21 cellular contexts compared by ENCODE assay signal in genomic region chr1:57982852-57983251, GRCh38.
DNase-seq lines count a peak whose midpoint lies in the region; ATAC-seq, FAIRE-seq and TF ChIP-seq lines count a peak whose summit lies in the region.
"Had no signal": no experiment of that assay in that cellular context is flagged by ENCODE, and none has a peak within 500 bp of the region (broad histone marks: within the 10 kb centered on the region; RNA-seq: fewer than 3 reads in every experiment).

No MANE protein-coding gene starts in this region.

- H3K4me1 Mint-ChIP-seq in GM23338: peaks cover 42% of the 10 kb centered on the region

- H3K36me3 Mint-ChIP-seq in GM23338 (ENCODE audit: low read depth): peaks cover 9% of the 10 kb centered on the region; the same call in 2 of the 3 replicates
- H3K36me3 Mint-ChIP-seq: CD14-positive monocyte; CD8-positive, alpha-beta memory T cell had no signal

- peaks cover 16 to 65% (median 46%) of the 10 kb centered on the region in 10 experiments for H3K4me1 ChIP-seq in BLaER1 treated with 17β-estradiol and CSF1 and Interleukin-3, amounts not matched to agents 10 nM and 100 nM
- H3K4me1 ChIP-seq in GM23338 (ENCODE audit: insufficient read depth): peaks cover 36% of the 10 kb centered on the region
- peaks cover 4 to 18% (median 12%) of the 10 kb centered on the region in 4 experiments; a peak in 5 of 7 replicates for H3K4me1 ChIP-seq in H1 (replicated peaks in 1 of 4; ENCODE audit: control insufficient read depth in 3 of 4, insufficient read depth in 4 of 4, low read length in 3 of 4)
- H3K4me1 ChIP-seq in esophagus squamous epithelium: no peaks in the 10 kb centered on the region
- H3K4me1 ChIP-seq: HAP-1 had no signal

- FAIRE-seq in H1 (lab: Jason Lieb, UNC): no peak
- FAIRE-seq: D721Med, GM12891, GM18507, H54 had no signal

- H3K4me2 ChIP-seq in BLaER1 treated with 17β-estradiol and CSF1 and Interleukin-3, amounts not matched to agents 10 nM and 100 nM: peak overlapping the region in 7 of 11 experiments; percentile 5 to 88 (median 51); a peak in 9 of 22 replicates
- peak overlapping the region; percentile 53 for H3K4me2 ChIP-seq in GM23338
- H3K4me2 ChIP-seq in H1 (ENCODE audit: insufficient read depth in 1 of 2, low read depth in 2 of 2, low read length in 2 of 2): no peak overlapping the region

- H3K27me3 Mint-ChIP-seq in GM23338 (ENCODE audit: insufficient read depth, low read depth, poor library complexity): peaks cover 2% of the 10 kb centered on the region

- H2AFZ ChIP-seq in GM23338 (no peak overlapping the region), H1 (ENCODE audit: low read length) (no peak overlapping the region)
- H2AFZ ChIP-seq: GM23248 had no signal

- peak overlapping the region; percentile 46 for H4K91ac ChIP-seq in H1 (replicated peaks; ENCODE audit: insufficient read length, low read length)

- no peak overlapping the region for H3K4ac ChIP-seq in H1 (replicated peaks; ENCODE audit: insufficient read length, low read depth, low read length)

- TF ChIP-seq POLR2A in H1 (IDR thresholded peaks at IDR 0.05; ENCODE audit: control extremely low read depth in 1 of 2, low read depth in 2 of 2, low read length in 2 of 2) (no peak), esophagus squamous epithelium (IDR thresholded peaks at IDR 0.05) (no peak)

- H3K27ac Mint-ChIP-seq in GM23338: no peak overlapping the region
- H3K27ac Mint-ChIP-seq: CD14-positive monocyte; CD4-positive, alpha-beta T cell; CD8-positive, alpha-beta memory T cell; HFFc6 had no signal

- H2BK5ac ChIP-seq in H1 (ENCODE audit: low read depth, low read length): no peak overlapping the region; the same call in 1 of the 2 replicates

- H3K4me3 Mint-ChIP-seq in GM23338: no peak overlapping the region
- H3K4me3 Mint-ChIP-seq: CD14-positive monocyte; CD4-positive, alpha-beta T cell; CD8-positive, alpha-beta memory T cell; HFFc6 had no signal

- no peaks in the 10 kb centered on the region for H3K27me3 ChIP-seq in BLaER1 treated with 17β-estradiol and CSF1 and Interleukin-3, amounts not matched to agents 10 nM and 100 nM
- H3K27me3 ChIP-seq in GM23338 (ENCODE audit: insufficient read depth) (no peaks in the 10 kb centered on the region), H1 (replicated peaks in 1 of 4; ENCODE audit: control insufficient read depth in 3 of 4, extremely low read depth in 1 of 4, insufficient read depth in 3 of 4, low read length in 3 of 4) (no peaks in the 10 kb centered on the region; a peak in 1 of 7 replicates), esophagus squamous epithelium (no peaks in the 10 kb centered on the region)

- no peak overlapping the region for H4K8ac ChIP-seq in H1 (ENCODE audit: extremely low read depth, insufficient read depth, low read length)

- H3K9ac ChIP-seq in BLaER1 treated with 17β-estradiol and CSF1 and Interleukin-3, amounts not matched to agents 10 nM and 100 nM: no peak overlapping the region
- H3K9ac ChIP-seq in H1 (replicated peaks in 1 of 4; ENCODE audit: extremely low read depth in 1 of 4, low read depth in 3 of 4, low read length in 3 of 4): no peak overlapping the region
- H3K9ac ChIP-seq: GM23248 had no signal

- H2BK20ac ChIP-seq in H1 (ENCODE audit: low read length): peak overlapping the region; percentile 76; the same call in 1 of the 2 replicates

- ATAC-seq in GM23338: no peak

- POLR2A ChIA-PET in H1 (lab: Charles Lee; ENCODE audit: partially characterized antibody): no interaction called here

- no peak overlapping the region for H2BK15ac ChIP-seq in H1 (ENCODE audit: low read length)

- H3K9me2 ChIP-seq in GM23338 (ENCODE audit: insufficient read depth): peaks cover 8% of the 10 kb centered on the region

- H2AK5ac ChIP-seq in H1 (ENCODE audit: low read depth, low read length): no peak overlapping the region; the same call in 1 of the 2 replicates

- no peaks in the 10 kb centered on the region for H3K79me2 ChIP-seq in GM23338 (replicated peaks; ENCODE audit: insufficient read depth)
- no peaks in the 10 kb centered on the region for H3K79me2 ChIP-seq in H1 (ENCODE audit: control insufficient read depth in 1 of 2, insufficient read depth in 2 of 2, low read length in 2 of 2)

- no peak overlapping the region for H2BK120ac ChIP-seq in H1 (replicated peaks; ENCODE audit: low read depth, low read length)

- H3K23me2 ChIP-seq in H1 (ENCODE audit: low read depth, low read length): no peaks in the 10 kb centered on the region

- peaks cover 11% of the 10 kb centered on the region; the same call in 2 of the 3 replicates for H3K9me3 Mint-ChIP-seq in GM23338

- CTCF ChIA-PET in H1 (lab: Charles Lee; ENCODE audit: partially characterized antibody): interaction anchor here (0.7 to 1.2 kb wide), 3 partner anchors 14 to 202 kb away, joined by 3 read pairs; no protein-coding TSS in a partner anchor

- no peaks in the 10 kb centered on the region for H3K79me1 ChIP-seq in H1 (ENCODE audit: low read depth, low read length)

- H3K18ac ChIP-seq in H1 (ENCODE audit: extremely low read depth, low read length): peak overlapping the region; percentile 15; the same call in 1 of the 2 replicates

- H3K23ac ChIP-seq in H1 (ENCODE audit: insufficient read length): no peak overlapping the region

- no peak overlapping the region for H3K14ac ChIP-seq in H1 (ENCODE audit: insufficient read length)

- H3K36me3 ChIP-seq in BLaER1 treated with 17β-estradiol and CSF1 and Interleukin-3, amounts not matched to agents 10 nM and 100 nM: no peaks in the 10 kb centered on the region
- H3K36me3 ChIP-seq in GM23338 (ENCODE audit: insufficient read depth) (no peaks in the 10 kb centered on the region; the same call in 1 of the 2 replicates), H1 (ENCODE audit: control insufficient read depth in 2 of 4, insufficient read depth in 4 of 4, low read length in 3 of 4) (no peaks in the 10 kb centered on the region), esophagus squamous epithelium (no peaks in the 10 kb centered on the region)
- H3K36me3 ChIP-seq: HAP-1 had no signal

- H3K9me3 ChIP-seq in BLaER1 treated with 17β-estradiol and CSF1 and Interleukin-3, amounts not matched to agents 10 nM and 100 nM (replicated peaks in 1 of 11): peaks cover 5 to 26% (median 10%) of the 10 kb centered on the region in 11 experiments; a peak in 20 of 22 replicates
- H3K9me3 ChIP-seq in H1 (ENCODE audit: insufficient read depth in 2 of 2, low read depth in 1 of 2, low read length in 1 of 2) (no peaks in the 10 kb centered on the region), esophagus squamous epithelium (no peaks in the 10 kb centered on the region)
- H3K9me3 ChIP-seq: HAP-1 had no signal

- TF ChIP-seq EP300 in H1 (IDR thresholded peaks at IDR 0.05; ENCODE audit: borderline replicate concordance in 1 of 2, low read depth in 2 of 2, low read length in 2 of 2): no peak

- TF ChIP-seq CTCF in GM23338 (conservative IDR thresholded peaks at IDR 0.05; ENCODE audit: low read depth in 2 of 2) (no peak), H1 (IDR thresholded peaks at IDR 0.05; ENCODE audit: control extremely low read depth in 1 of 3, insufficient read depth in 1 of 3, low read depth in 1 of 3, low read length in 3 of 3) (no peak), esophagus squamous epithelium (IDR thresholded peaks at IDR 0.05) (no peak)

- H4K5ac ChIP-seq in H1 (ENCODE audit: insufficient read length, low read depth, low read length): no peak overlapping the region

- H2BK12ac ChIP-seq in H1 (ENCODE audit: low read depth, low read length): peak overlapping the region; percentile 51; the same call in 1 of the 2 replicates

- TF ChIP-seq RAD21 in H1 (IDR thresholded peaks at IDR 0.05 in 1 of 2, conservative IDR thresholded peaks at IDR 0.05 in 1 of 2; ENCODE audit: low read depth in 2 of 2, low read length in 2 of 2): no peak

- intact Hi-C loops in esophagus squamous epithelium (cut with DNase I): no loop called here

- H3F3A ChIP-seq in GM23338 (replicated peaks; ENCODE audit: low read depth): no peaks in the 10 kb centered on the region

- DNase-seq in GM23338 (ENCODE audit: low spot score): no peak
- DNase-seq in H1 (ENCODE audit: low read depth in 1 of 2, low spot score in 2 of 2): no peak
- peak; percentile 10 for DNase-seq in retina
- no peak for DNase-seq in esophagus squamous epithelium (lab: John Stamatoyannopoulos, UW)
- no peak for DNase-seq in iPS-NIHi11 (ENCODE audit: low spot score)
- DNase-seq in midbrain (lab: John Stamatoyannopoulos, UW): no peak
- DNase-seq: CD4-positive, alpha-beta T cell; CD8-positive, alpha-beta memory T cell; DMS 273 treated with DMSO at 0.1 percent for 48 hours; DMS79; EL; GF-D8; GM23248; HFFc6 had no signal

- no peak overlapping the region for H3K4me3 ChIP-seq in BLaER1 treated with 17β-estradiol and CSF1 and Interleukin-3, amounts not matched to agents 10 nM and 100 nM
- H3K4me3 ChIP-seq in GM23338 (no peak overlapping the region), H1 (ENCODE audit: extremely low read depth in 1 of 4, insufficient read depth in 2 of 4, low read depth in 3 of 4, low read length in 4 of 4) (no peak overlapping the region), esophagus squamous epithelium (no peak overlapping the region)
- H3K4me3 ChIP-seq: GM23248, HAP-1 had no signal

- 95% methylated on average over 4 of the region's 4 CpGs; no CpG with 5 or more reads in 1 of the 2 experiments for WGBS in H1 (ENCODE audit: extremely low coverage in 1 of 2, insufficient coverage in 1 of 2, insufficient read length in 1 of 2, insufficient replicate concordance in 2 of 2, low coverage in 1 of 2, low lambda C conversion rate in 2 of 2, missing lambda C conversion rate in 1 of 2), 2 experiments
- 66 to 72% methylated on average over 4 of the region's 4 CpGs for WGBS in esophagus squamous epithelium, 2 donors

- no peaks in the 10 kb centered on the region for H4K20me1 ChIP-seq in BLaER1 treated with 17β-estradiol and CSF1 and Interleukin-3, amounts not matched to agents 10 nM and 100 nM
- no peaks in the 10 kb centered on the region for H4K20me1 ChIP-seq in GM23338 (replicated peaks; ENCODE audit: insufficient read depth)
- H4K20me1 ChIP-seq in H1 (replicated peaks in 1 of 2; ENCODE audit: control insufficient read depth in 1 of 2, insufficient read depth in 2 of 2, low read length in 2 of 2): no peaks in the 10 kb centered on the region

- no peak overlapping the region for H3K27ac ChIP-seq in BLaER1 treated with 17β-estradiol and CSF1 and Interleukin-3, amounts not matched to agents 10 nM and 100 nM
- no peak overlapping the region for H3K27ac ChIP-seq in GM23338 (ENCODE audit: low read depth)
- no peak overlapping the region for H3K27ac ChIP-seq in H1 (ENCODE audit: low read depth, low read length)
- no peak overlapping the region for H3K27ac ChIP-seq in esophagus squamous epithelium
- H3K27ac ChIP-seq: GM23248 had no signal

- no peak overlapping the region for H3K56ac ChIP-seq in H1 (replicated peaks; ENCODE audit: insufficient read length, low read depth, low read length)

TF ChIP-seq in GM23338, 12 proteins besides CTCF, POLR2A, EP300 and RAD21 (continues in another document):
- TF ChIP-seq STAT1 (IDR thresholded peaks at IDR 0.05; ENCODE audit: unreplicated experiment): no peak
- TF ChIP-seq ZNF331 (CRISPR knock-in tag; IDR thresholded peaks at IDR 0.05; ENCODE audit: low read depth): no peak
- no peak for TF ChIP-seq NANOG (IDR thresholded peaks at IDR 0.05; ENCODE audit: borderline replicate concordance)

TF ChIP-seq in H1, 55 proteins besides CTCF, POLR2A, EP300 and RAD21 (continues in another document):
- TF ChIP-seq TCF12 (IDR thresholded peaks at IDR 0.05; ENCODE audit: low read depth, low read length): no peak
- TF ChIP-seq BRCA1 (IDR thresholded peaks at IDR 0.05; ENCODE audit: low read depth, low read length): no peak
- no peak for TF ChIP-seq PHF8 (conservative IDR thresholded peaks at IDR 0.05; ENCODE audit: low read depth, low read length)

Comparison
In these comparisons a context has a peak if more than half of its experiments do, and no peak if none do; other contexts are left out.
1. H3K4me2 ChIP-seq: peak in BLaER1 treated with 17β-estradiol and CSF1 and Interleukin-3, amounts not matched to agents 10 nM and 100 nM (7 of 11) and GM23338 (single experiment); none in H1 (0 of 2).